Comparison of ENCODE assay signal across 8 cellular contexts in the genomic region with DNA sequence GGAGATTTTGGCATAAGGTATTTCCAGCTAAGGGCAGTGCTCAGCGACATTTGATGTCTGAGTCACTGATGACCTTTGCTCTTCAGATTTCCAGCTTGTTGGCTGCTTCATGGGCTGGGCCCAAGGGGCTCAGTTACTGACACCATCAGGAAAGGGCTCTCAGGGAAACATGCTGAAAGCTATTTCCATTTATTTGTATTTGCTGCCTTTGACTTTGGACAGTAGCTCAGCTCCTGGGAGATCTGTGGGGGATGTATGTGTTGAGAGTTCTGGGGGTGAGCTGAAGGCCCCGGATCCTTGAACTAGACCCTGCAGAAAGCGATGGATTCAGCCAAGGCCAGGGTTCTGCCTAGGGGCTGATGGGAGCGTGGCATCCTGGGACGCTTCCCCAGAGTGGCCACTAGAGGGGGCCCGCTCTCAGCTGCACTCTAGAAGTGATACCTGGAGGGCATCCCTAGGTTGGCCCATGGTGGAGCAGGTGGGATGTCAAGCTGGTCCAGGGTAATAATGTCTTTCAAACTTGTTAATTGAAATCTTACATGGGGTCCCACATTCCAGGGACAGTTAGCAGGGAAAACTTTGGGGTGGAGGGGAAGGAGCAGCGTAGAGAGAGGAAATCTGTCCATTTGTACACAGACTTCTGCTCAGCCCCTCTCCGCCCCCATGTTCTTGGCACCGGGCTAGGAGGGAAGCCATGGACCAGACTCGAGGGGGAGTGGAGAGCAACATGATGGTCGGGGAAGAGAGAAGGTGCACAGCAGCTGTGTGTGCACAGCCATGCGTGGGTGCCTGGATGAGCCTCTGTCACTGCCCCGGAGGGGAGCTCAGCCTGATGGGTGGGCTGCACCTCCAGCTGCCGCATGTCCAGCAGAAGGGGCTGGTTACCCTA. TPM values are rescaled to one million over a fixed set of nuclear protein-coding genes. Genes with fewer than 3 reads are reported as not detected.
DNase-seq lines count a peak whose midpoint lies in the region; ATAC-seq, FAIRE-seq and TF ChIP-seq lines count a peak whose summit lies in the region.

No MANE protein-coding gene starts in this region.

- H3K9ac ChIP-seq in K562 (ENCODE audit: insufficient read depth in 1 of 2, low read depth in 2 of 2, low read length in 2 of 2) (no peak overlapping the region), keratinocyte (ENCODE audit: control insufficient read depth, extremely low read depth, insufficient read depth, low read length) (no peak overlapping the region)

- WGBS in K562 (ENCODE audit: insufficient coverage, low coverage, missing lambda C conversion rate) = 2% methylated on average over 8 of the region's 14 CpGs

- CTCF ChIA-PET in K562 (lab: Yijun Ruan, JAX; ENCODE audit: low intra/inter-chr PET ratio) = interaction anchor here (1.0 kb wide), 1 partner anchor 167 kb away, joined by 3 read pairs; no protein-coding TSS in a partner anchor

- BruUV-seq in K562 (replicated peaks; lab: Mats Ljungman, UMichigan) = no TSS peak

- intact Hi-C loops in K562 (cut with micrococcal nuclease) = loop anchor here (10.0 kb wide), 1 partner anchor 123 kb away; no protein-coding TSS in a partner anchor

- TF ChIP-seq POLR2A in K562 (conservative IDR thresholded peaks at IDR 0.05) = no peak

- H3K4me1 ChIP-seq in K562 (replicated peaks in 1 of 2; ENCODE audit: control insufficient read depth in 2 of 2, insufficient read depth in 2 of 2, low read length in 2 of 2) (no peaks in the 10 kb centered on the region), keratinocyte (ENCODE audit: control insufficient read depth, extremely low read depth, insufficient read depth, low read length) (peaks cover 7% of the 10 kb centered on the region)

- H3K36me3 ChIP-seq in K562 (ENCODE audit: control insufficient read depth, insufficient read depth, low read length) (no peaks in the 10 kb centered on the region), keratinocyte (ENCODE audit: control insufficient read depth in 2 of 2, extremely low read depth in 1 of 2, insufficient read depth in 2 of 2, low read length in 2 of 2) (no peaks in the 10 kb centered on the region)

- DNase-seq in CD1c-positive myeloid dendritic cell (ENCODE audit: extremely low spot score) = peak; percentile 37
- DNase-seq in GM19240 (ENCODE audit: insufficient read length, low spot score) = peak; percentile 75
- DNase-seq in SW480 (ENCODE audit: low spot score) = peak; percentile 36
- peak; percentile 37 to 75 (median 70) for DNase-seq in K562 (ENCODE audit: extremely low read depth in 1 of 4, low spot score in 3 of 4)
- DNase-seq in keratinocyte (ENCODE audit: low read depth, low spot score) = no peak
- DNase-seq in stimulated activated CD4-positive, alpha-beta T cell treated with anti-CD3 and anti-CD28 coated beads, Interleukin-4, amount 100 ng/mL, for 4 hours = peak; percentile 24 to 41
- no peak for DNase-seq in omental fat pad (ENCODE audit: low spot score)

- TF ChIP-seq RAD21 in K562 (CRISPR knock-in tag; conservative IDR thresholded peaks at IDR 0.05 in 1 of 2, IDR thresholded peaks at IDR 0.05 in 1 of 2) = peak in 1 of 2 experiments; percentile 38; a peak in 2 of 4 replicates

- in situ Hi-C loops in K562 (cut with MboI) = no loop called here

- dilution Hi-C loops in keratinocyte (cut with MboI; ENCODE audit: extremely low pct_ligation_motif_present, low sequenced_read_pairs) = no loop called here

- H2AFZ ChIP-seq in K562 (ENCODE audit: low read depth, low read length) = no peak overlapping the region
- H2AFZ ChIP-seq in keratinocyte (ENCODE audit: control insufficient read depth, low read length) = no peak overlapping the region

- H3K9me3 ChIP-seq in K562 (replicated peaks; ENCODE audit: control insufficient read depth, insufficient read depth, low read depth, low read length) (no peaks in the 10 kb centered on the region), keratinocyte (ENCODE audit: control insufficient read depth, low read depth, low read length) (no peaks in the 10 kb centered on the region)

- H3K27ac ChIP-seq in K562 (ENCODE audit: extremely low read depth, low read depth, low read length) (no peak overlapping the region), keratinocyte (ENCODE audit: control insufficient read depth, insufficient read depth, low read length) (no peak overlapping the region)

- peak; percentile 72 for ATAC-seq in HG03520 (IDR thresholded peaks at IDR 0.05; ENCODE audit: unreplicated experiment)
- ATAC-seq in K562 = peak; percentile 96
- no peak for ATAC-seq in omental fat pad (ENCODE audit: low FRiP score)

- H3K9me1 ChIP-seq in K562 (ENCODE audit: control insufficient read depth, insufficient read depth, low read length) (no peaks in the 10 kb centered on the region), keratinocyte (ENCODE audit: control insufficient read depth, extremely low read depth, insufficient read depth, low read length) (no peaks in the 10 kb centered on the region)

- no peak for TF ChIP-seq EP300 in K562 (IDR thresholded peaks at IDR 0.05; ENCODE audit: low read length)

- H3K4me2 ChIP-seq in K562 (ENCODE audit: insufficient read depth, low read length) (no peak overlapping the region), keratinocyte (ENCODE audit: control insufficient read depth, extremely low read depth, insufficient read depth, low read depth, low read length) (no peak overlapping the region)

- H3K27me3 ChIP-seq in K562 (ENCODE audit: control insufficient read depth in 2 of 2, insufficient read depth in 2 of 2, low read length in 2 of 2) (peaks cover 0 to 4% of the 10 kb centered on the region in 2 experiments; a peak in 1 of 5 replicates), keratinocyte (ENCODE audit: control insufficient read depth, extremely low read depth, insufficient read depth, low read length) (no peaks in the 10 kb centered on the region)

- H3K79me2 ChIP-seq in K562 (ENCODE audit: control insufficient read depth, insufficient read depth, low read length) = no peaks in the 10 kb centered on the region
- no peaks in the 10 kb centered on the region for H3K79me2 ChIP-seq in keratinocyte (ENCODE audit: control insufficient read depth, insufficient read depth, low read length)

- H4K20me1 ChIP-seq in K562 (replicated peaks; ENCODE audit: control insufficient read depth, insufficient read depth, low read length) (no peaks in the 10 kb centered on the region), keratinocyte (ENCODE audit: control insufficient read depth, extremely low read depth, insufficient read depth, low read length) (no peaks in the 10 kb centered on the region)

- FAIRE-seq in K562 (lab: Jason Lieb, UNC) = no peak
- peak; percentile 56 for FAIRE-seq in keratinocyte (lab: Jason Lieb, UNC)

- H3K4me3 ChIP-seq in K562 (no peak overlapping the region), keratinocyte (ENCODE audit: control insufficient read depth in 2 of 3, extremely low read depth in 1 of 3, insufficient read depth in 2 of 3, low read depth in 1 of 3, low read length in 3 of 3) (no peak overlapping the region)

- TF ChIP-seq CTCF in K562 (IDR thresholded peaks at IDR 0.05 in 2 of 3, conservative IDR thresholded peaks at IDR 0.05 in 1 of 3; ENCODE audit: insufficient read depth in 2 of 3, low read depth in 1 of 3, low read length in 3 of 3) (peak; percentile 68 to 85 (median 77)), keratinocyte (optimal IDR thresholded peaks at IDR 0.05 in 1 of 3, IDR thresholded peaks at IDR 0.05 in 1 of 3, conservative IDR thresholded peaks at IDR 0.05 in 1 of 3; ENCODE audit: extremely low read depth in 1 of 3, insufficient read depth in 2 of 3, low read length in 3 of 3) (peak; percentile 92 to 98 (median 94)), omental fat pad (IDR thresholded peaks at IDR 0.05) (peak in 1 of 3 donors; percentile 22)

- POLR2A ChIA-PET in K562 (lab: Yijun Ruan, JAX) = interaction anchor here (0.6 to 0.7 kb wide), 2 partner anchors 361 to 668 kb away, joined by 3 read pairs; no protein-coding TSS in a partner anchor

TF ChIP-seq in K562, 482 proteins besides CTCF, POLR2A, EP300 and RAD21:
- TF ChIP-seq TFAP4 (CRISPR knock-in tag; IDR thresholded peaks at IDR 0.05; ENCODE audit: borderline replicate concordance) (0 out of 2 replicates have a peak, but pooled peaks have one; percentile 16), ZNF239 (CRISPR knock-in tag; IDR thresholded peaks at IDR 0.05) (no peak)

RNA-seq across cellular contexts. Expression of gene BTBD16, which starts 3.0 kb away (rescaled TPM):
- total RNA-seq in K562 (2011; cell fraction: chromatin; rRNA removed; ENCODE audit: low replicate concordance) = not detected in 2 replicates
- not detected in 2 replicates for total RNA-seq in K562 (2011; cell fraction: nucleolus; rRNA removed)
- not detected in 2 replicates for total RNA-seq in K562 (2011; cell fraction: nucleoplasm; rRNA removed)
- not detected in 2 replicates for total RNA-seq in K562 (2014; rRNA removed)
- total RNA-seq in K562 (2014; rRNA removed; fragmentation: Illumina TruSeq; extraction: Trizol) = not detected in 2 replicates
- total RNA-seq in K562 (2015; rRNA removed; fragmentation: Illumina TruSeq; extraction: Trizol) = not detected in 2 replicates
- total RNA-seq in K562 (2021) = not detected in 2 replicates
- polyA plus RNA-seq in K562 (2011; rRNA removed) = 0.11 TPM in 1 of 2 replicates, not detected in the other
- 0.03 TPM in 1 of 2 replicates, not detected in the other for polyA plus RNA-seq in K562 (2011; cell fraction: cytosol; rRNA removed)
- 0.13 TPM in 1 of 2 replicates, not detected in the other for polyA plus RNA-seq in K562 (2011; cell fraction: nucleus; rRNA removed)
- polyA plus RNA-seq in K562 (2012) = not detected in 2 replicates
- not detected in 2 replicates for polyA plus RNA-seq in K562 (2014; fragmentation: Illumina TruSeq; extraction: Trizol)
- not detected for polyA plus RNA-seq in K562 (2014; fragmentation: Nextera tagmentation; extraction: Ambion mirVana)
- not detected in 2 replicates for polyA plus RNA-seq in K562 (2014; rRNA removed)
- not detected in 2 replicates for polyA minus RNA-seq in K562 (2011; rRNA and poly(A)+ RNA removed)
- polyA minus RNA-seq in K562 (2011; cell fraction: cytosol; rRNA and poly(A)+ RNA removed) = not detected in 2 replicates
- not detected in 2 replicates for polyA minus RNA-seq in K562 (2011; cell fraction: nucleus; rRNA and poly(A)+ RNA removed)
- 3.3 to 4.9 TPM (median 4.1 TPM) in 3 replicates for polyA plus RNA-seq in keratinocyte
- 5.3 TPM for polyA plus RNA-seq in keratinocyte (2011; ENCODE audit: low read depth)
- polyA plus RNA-seq in keratinocyte (2011; cell fraction: cytosol; rRNA removed) = 5.8 and 6.8 TPM in 2 replicates
- 5.2 and 5.8 TPM in 2 replicates for polyA plus RNA-seq in keratinocyte (2011; cell fraction: nucleus; rRNA removed)
- 3.0 and 3.9 TPM in 2 replicates for polyA plus RNA-seq in keratinocyte (2012; ENCODE audit: low replicate concordance)
- polyA minus RNA-seq in keratinocyte = 1.0 to 3.5 TPM (median 2.7 TPM) in 3 replicates
- 3.1 TPM for polyA minus RNA-seq in keratinocyte (2011; cell fraction: cytosol; rRNA and poly(A)+ RNA removed)
- polyA minus RNA-seq in keratinocyte (2011; cell fraction: nucleus; rRNA and poly(A)+ RNA removed) = 3.1 and 7.2 TPM in 2 replicates
- total RNA-seq in omental fat pad = under 1 TPM in 1 of 4 donors, not detected in 3; 0.37 TPM

Comparison
In these comparisons a context has a peak if more than half of its experiments do, and no peak if none do; other contexts are left out.
1. DNase-seq: peak in CD1c-positive myeloid dendritic cell (single experiment), GM19240 (single experiment), SW480 (single experiment), K562 (4 of 4) and stimulated activated CD4-positive, alpha-beta T cell treated with anti-CD3 and anti-CD28 coated beads, Interleukin-4, amount 100 ng/mL, for 4 hours (2 of 2); none in keratinocyte (single experiment) and omental fat pad (single experiment).